ENCODE assay signal across 11 cellular contexts in the genomic region with DNA sequence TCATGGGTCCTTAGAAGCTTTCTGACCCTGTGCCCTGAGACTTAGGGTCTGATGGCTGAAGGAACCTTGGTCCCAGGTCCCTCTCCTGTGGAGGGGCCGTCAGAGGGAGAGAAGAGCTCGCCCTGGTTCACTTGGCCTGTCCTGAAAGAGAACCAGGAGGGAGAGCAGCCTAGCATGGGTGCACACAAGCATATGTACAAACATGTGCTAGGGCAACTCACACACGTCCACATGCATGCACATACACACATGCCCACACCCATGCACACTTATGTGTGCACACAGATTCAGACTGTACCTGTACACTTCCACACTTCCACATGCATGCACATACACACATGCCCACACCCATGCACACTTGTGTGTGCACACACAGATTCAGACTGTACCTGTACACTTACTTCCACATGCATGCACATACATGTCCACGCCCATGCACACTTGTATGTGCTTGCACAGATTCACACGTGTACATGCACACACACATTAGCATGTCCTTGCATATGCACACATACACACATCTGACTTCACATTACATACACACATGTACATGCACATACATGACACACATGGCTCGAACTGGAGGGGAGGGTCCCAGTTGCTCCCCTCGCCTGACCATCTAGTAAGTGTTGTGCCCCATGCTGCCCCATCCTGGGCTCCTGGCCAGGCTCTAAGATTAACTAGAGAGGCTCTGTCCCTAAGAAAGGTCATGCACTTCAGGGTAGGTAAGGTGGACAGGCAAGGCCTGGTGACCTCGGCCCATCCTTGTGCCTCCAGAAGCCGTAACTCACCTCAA.
A peak's percentile ranks its signal among the peaks of the same experiment; 100 is the strongest.
DNase-seq lines count a peak whose midpoint lies in the region; ATAC-seq and TF ChIP-seq lines count a peak whose summit lies in the region.
"Had no signal": no experiment of that assay in that cellular context is flagged by ENCODE, and none has a peak within 500 bp of the region (broad histone marks: within the 10 kb centered on the region; RNA-seq: fewer than 3 reads in every experiment).

No MANE protein-coding gene starts in this region.

- H3K27me3 Mint-ChIP-seq in activated naive CD4-positive, alpha-beta T cell treated with anti-CD3 and anti-CD28 coated beads for 36 hours (ENCODE audit: low read depth): no peaks in the 10 kb centered on the region
- no peaks in the 10 kb centered on the region for H3K27me3 Mint-ChIP-seq in chondrocyte (ENCODE audit: low read depth)

- no peaks in the 10 kb centered on the region for H3K27me3 ChIP-seq in HL-60 (ENCODE audit: insufficient read depth, poor library complexity, severe bottlenecking)

- no peak for DNase-seq in HL-60 (ENCODE audit: low read depth in 1 of 2, low spot score in 1 of 2)
- DNase-seq in activated naive CD4-positive, alpha-beta T cell treated with anti-CD3 and anti-CD28 coated beads for 36 hours: peak; percentile 3
- peak; percentile 2 to 22 for DNase-seq in left colon
- peak in 1 of 2 donors; percentile 56 for DNase-seq in stimulated activated effector memory CD8-positive, alpha-beta T cell treated with anti-CD3 and anti-CD28 coated beads, Interleukin-12 subunit alpha, Interleukin-12 subunit beta, amount 100 ng/mL, for 72 hours (ENCODE audit: low spot score in 2 of 2)
- DNase-seq in chondrocyte (ENCODE audit: low spot score): no peak
- no peak for DNase-seq in nucleus accumbens (lab: John Stamatoyannopoulos, UW)
- no peak for DNase-seq in NCI-H510A treated with DMSO at 0.1 percent for 48 hours (lab: John Stamatoyannopoulos, UW)
- DNase-seq: GDM1, NCI-H187, SHP77 treated with DMSO at 0.1 percent for 48 hours had no signal

- CTCF ChIA-PET in activated naive CD4-positive, alpha-beta T cell treated with anti-CD3 and anti-CD28 coated beads for 36 hours (lab: Charles Lee): interaction anchor here (0.9 to 1.2 kb wide), 2 partner anchors 17 to 426 kb away, joined by 3 read pairs; no protein-coding TSS in a partner anchor

- peaks cover 25% of the 10 kb centered on the region for H3K4me1 Mint-ChIP-seq in activated naive CD4-positive, alpha-beta T cell treated with anti-CD3 and anti-CD28 coated beads for 36 hours (ENCODE audit: low read depth)
- H3K4me1 Mint-ChIP-seq in stimulated activated effector memory CD8-positive, alpha-beta T cell treated with anti-CD3 and anti-CD28 coated beads, Interleukin-12 subunit alpha, Interleukin-12 subunit beta, amount 100 ng/mL, for 72 hours: peaks cover 80% of the 10 kb centered on the region
- peaks cover 54% of the 10 kb centered on the region for H3K4me1 Mint-ChIP-seq in chondrocyte (ENCODE audit: low read depth)

- peak overlapping the region; percentile 94 for H3K27ac ChIP-seq in HL-60 (replicated peaks)

- intact Hi-C loops in activated naive CD4-positive, alpha-beta T cell treated with anti-CD3 and anti-CD28 coated beads for 36 hours (cut with micrococcal nuclease): no loop called here
- intact Hi-C loops in left colon (cut with DNase I, micrococcal nuclease): no loop called here

- no peak for TF ChIP-seq CTCF in HL-60 (IDR thresholded peaks at IDR 0.05; ENCODE audit: insufficient read depth, low read length)
- TF ChIP-seq CTCF in chondrocyte (IDR thresholded peaks at IDR 0.05): no peak

- no peaks in the 10 kb centered on the region for H3K9me3 Mint-ChIP-seq in activated naive CD4-positive, alpha-beta T cell treated with anti-CD3 and anti-CD28 coated beads for 36 hours
- H3K9me3 Mint-ChIP-seq in stimulated activated effector memory CD8-positive, alpha-beta T cell treated with anti-CD3 and anti-CD28 coated beads, Interleukin-12 subunit alpha, Interleukin-12 subunit beta, amount 100 ng/mL, for 72 hours: no peaks in the 10 kb centered on the region
- H3K9me3 Mint-ChIP-seq in chondrocyte (ENCODE audit: low read depth): no peaks in the 10 kb centered on the region

- H3K4me3 Mint-ChIP-seq in activated naive CD4-positive, alpha-beta T cell treated with anti-CD3 and anti-CD28 coated beads for 36 hours: no peak overlapping the region
- H3K4me3 Mint-ChIP-seq in stimulated activated effector memory CD8-positive, alpha-beta T cell treated with anti-CD3 and anti-CD28 coated beads, Interleukin-12 subunit alpha, Interleukin-12 subunit beta, amount 100 ng/mL, for 72 hours: peak overlapping the region; percentile 78
- no peak overlapping the region for H3K4me3 Mint-ChIP-seq in chondrocyte (ENCODE audit: unreplicated experiment)

- no peaks in the 10 kb centered on the region for H3K36me3 Mint-ChIP-seq in activated naive CD4-positive, alpha-beta T cell treated with anti-CD3 and anti-CD28 coated beads for 36 hours (ENCODE audit: low read depth)
- peaks cover 24% of the 10 kb centered on the region for H3K36me3 Mint-ChIP-seq in stimulated activated effector memory CD8-positive, alpha-beta T cell treated with anti-CD3 and anti-CD28 coated beads, Interleukin-12 subunit alpha, Interleukin-12 subunit beta, amount 100 ng/mL, for 72 hours
- no peaks in the 10 kb centered on the region for H3K36me3 Mint-ChIP-seq in chondrocyte (ENCODE audit: low read depth)

- no peak overlapping the region for H3K27ac Mint-ChIP-seq in activated naive CD4-positive, alpha-beta T cell treated with anti-CD3 and anti-CD28 coated beads for 36 hours
- H3K27ac Mint-ChIP-seq in stimulated activated effector memory CD8-positive, alpha-beta T cell treated with anti-CD3 and anti-CD28 coated beads, Interleukin-12 subunit alpha, Interleukin-12 subunit beta, amount 100 ng/mL, for 72 hours: peak overlapping the region; percentile 99
- H3K27ac Mint-ChIP-seq in chondrocyte (ENCODE audit: unreplicated experiment): no peak overlapping the region

- no peak overlapping the region for H3K4me3 ChIP-seq in HL-60 (replicated peaks; ENCODE audit: insufficient read depth, low read length)

- ATAC-seq in left colon: no peak
- no peak for ATAC-seq in stimulated activated effector memory CD8-positive, alpha-beta T cell treated with anti-CD3 and anti-CD28 coated beads, Interleukin-12 subunit alpha, Interleukin-12 subunit beta, amount 100 ng/mL, for 72 hours
- no peak for ATAC-seq in GM18867 (IDR thresholded peaks at IDR 0.05; ENCODE audit: unreplicated experiment)

Comparison
In these comparisons a context has a peak if more than half of its experiments do, and no peak if none do; other contexts are left out.
1. DNase-seq: peak in activated naive CD4-positive, alpha-beta T cell treated with anti-CD3 and anti-CD28 coated beads for 36 hours (single experiment) and left colon (2 of 2); none in HL-60 (0 of 2), chondrocyte (single experiment), nucleus accumbens (0 of 56) and NCI-H510A treated with DMSO at 0.1 percent for 48 hours (single experiment).